3 cellular contexts compared by ENCODE assay signal in the genomic region with DNA sequence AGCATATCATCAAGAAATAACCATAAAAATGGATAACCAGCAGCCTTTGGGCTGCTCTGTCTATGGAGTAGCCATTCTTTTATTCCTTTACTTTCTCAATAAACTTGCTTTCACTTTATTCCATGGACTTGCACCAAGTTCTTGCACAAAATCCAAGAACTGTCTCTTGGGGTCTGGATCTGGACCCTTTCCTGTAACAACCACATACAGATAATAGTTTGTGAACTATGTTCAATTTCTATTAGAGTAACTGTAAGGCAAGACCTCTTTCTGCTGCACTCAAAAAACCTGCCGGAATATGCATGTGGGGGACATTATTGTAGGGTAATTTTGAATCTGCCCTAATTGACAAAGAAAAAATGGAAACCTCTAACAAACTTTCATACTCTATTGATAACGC.
"Had no signal": no experiment of that assay in that cellular context is flagged by ENCODE, and none has a peak within 500 bp of the region (broad histone marks: within the 10 kb centered on the region; RNA-seq: fewer than 3 reads in every experiment).

No MANE protein-coding gene starts in this region.

- H3K4me3 ChIP-seq: GM12878 had no signal

- ATAC-seq: GM12878 had no signal

- DNase-seq: GDM1, GF-D8 had no signal
